ENCODE assay signal across 28 cellular contexts in genomic region chr5:34449639-34450038, GRCh38.
"Had no signal": no experiment of that assay in that cellular context is flagged by ENCODE, and none has a peak within 500 bp of the region (broad histone marks: within the 10 kb centered on the region; RNA-seq: fewer than 3 reads in every experiment).

No MANE protein-coding gene starts in this region.

- ATAC-seq: PC-3, SK-N-SH treated with all-trans-retinoic acid at 6 μM for 48 hours, T-cell had no signal

- H3K4me1 ChIP-seq: Peyer's patch, SJCRH30 had no signal

- H3K27ac ChIP-seq: Peyer's patch, SJCRH30, SK-N-MC had no signal

- DNase-seq: Kasumi-1, MG63, NCI-H1048, NCI-H1105 treated with DMSO at 0.1 percent for 48 hours, NCI-H1436, NCI-H146, NCI-H1694, NCI-H187, NCI-H1930, NCI-H2081 treated with DMSO at 0.1 percent for 48 hours, NCI-H2107, NCI-H2171, NCI-H226, NCI-H446 treated with DMSO at 0.1 percent for 48 hours, NCI-H510A, NCI-H526, NCI-H69, NCI-H748 treated with DMSO at 0.1 percent for 48 hours, NCI-H82, PC-3, Peyer's patch, RPMI8226, SHP77, SIG-M5, SJCRH30, T-cell had no signal

- H3K36me3 ChIP-seq: MG63, Peyer's patch, SJCRH30 had no signal

- H3K9me3 ChIP-seq: Peyer's patch had no signal

- H3K4me3 ChIP-seq: MG63, Peyer's patch, SJCRH30, SK-N-MC had no signal

- H3K27me3 ChIP-seq: MG63, Peyer's patch, SJCRH30 had no signal
